ENCODE assay signal across 8 cellular contexts in the genomic region with DNA sequence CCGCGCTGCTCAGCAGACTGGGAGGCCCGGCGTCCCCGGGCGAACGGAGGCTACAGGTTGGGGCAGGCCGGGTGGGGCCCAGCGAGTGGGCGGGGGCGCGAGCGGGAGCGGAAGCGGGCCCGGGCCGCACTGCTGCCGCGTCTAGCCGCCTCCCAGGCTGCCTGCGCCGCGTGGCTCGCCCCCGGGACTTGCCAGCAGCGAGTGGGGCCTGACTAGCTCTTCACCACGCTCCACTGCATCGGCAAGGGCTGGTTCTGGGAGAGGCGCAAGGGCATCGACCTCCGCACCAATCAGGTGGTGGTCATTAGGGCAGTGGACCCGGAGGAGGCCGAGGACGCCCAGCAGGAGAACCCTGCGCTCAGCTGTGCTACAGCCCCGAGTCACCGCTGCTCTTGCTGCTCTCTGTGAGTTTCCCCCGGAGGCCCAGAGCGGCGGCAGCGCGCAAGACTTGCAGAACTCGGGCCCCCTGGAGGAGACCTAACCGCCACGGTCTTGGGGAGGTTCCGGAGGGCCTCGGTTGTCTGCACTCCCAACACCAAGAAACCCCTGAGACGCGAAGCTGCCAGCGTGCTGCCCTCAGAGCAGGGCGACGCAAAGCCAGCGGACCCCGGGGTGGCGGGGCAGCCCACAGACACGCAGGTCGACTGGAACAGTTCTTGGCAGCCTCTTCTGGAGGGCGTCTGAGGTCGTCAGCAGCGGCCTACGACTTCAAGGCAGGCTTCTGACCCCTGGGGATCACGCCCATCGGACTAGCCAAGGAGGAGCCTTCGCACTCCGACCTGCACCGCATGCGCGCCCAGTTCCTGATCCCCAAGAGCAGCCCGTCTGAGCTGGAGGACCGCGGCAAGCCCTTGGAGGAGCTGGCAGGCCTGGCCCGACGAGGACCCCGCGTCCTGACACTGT. TPM values are rescaled to one million over a fixed set of nuclear protein-coding genes. Genes with fewer than 3 reads are reported as not detected.
DNase-seq lines count a peak whose midpoint lies in the region; TF ChIP-seq lines count a peak whose summit lies in the region.

No MANE protein-coding gene starts in this region.

- peak; percentile 75 for DNase-seq in activated naive CD8-positive, alpha-beta T cell treated with anti-CD3 and anti-CD28 coated beads for 36 hours
- no peak for DNase-seq in kidney epithelial cell (ENCODE audit: low read depth)
- peak in 2 of 3 experiments; percentile 33 to 62 for DNase-seq in stimulated activated CD4-positive, alpha-beta T cell treated with anti-CD3 and anti-CD28 coated beads, TNF-alpha, amount 100 ng/mL, for 24 hours (ENCODE audit: low read depth in 3 of 3)
- no peak for DNase-seq in NCI-H82 (lab: John Stamatoyannopoulos, UW)
- no peak for DNase-seq in LoVo (ENCODE audit: low spot score)
- DNase-seq in DMS153 (lab: John Stamatoyannopoulos, UW): no peak
- DNase-seq in islet precursor cell: no peak

- H3K27me3 ChIP-seq in kidney epithelial cell (ENCODE audit: control insufficient read depth, insufficient read depth, low read length): peaks cover 17% of the 10 kb centered on the region

- H3K36me3 ChIP-seq in kidney epithelial cell (ENCODE audit: control insufficient read depth, insufficient read depth, low read length): no peaks in the 10 kb centered on the region

- H3K27me3 Mint-ChIP-seq in IgD-negative memory B cell: peaks cover 8% of the 10 kb centered on the region
- no peaks in the 10 kb centered on the region for H3K27me3 Mint-ChIP-seq in activated naive CD8-positive, alpha-beta T cell treated with anti-CD3 and anti-CD28 coated beads for 36 hours

- H3K9me3 Mint-ChIP-seq in IgD-negative memory B cell: peaks cover 0 to 6% (median 0%) of the 10 kb centered on the region in 3 donors
- peaks cover 12% of the 10 kb centered on the region for H3K9me3 Mint-ChIP-seq in activated naive CD8-positive, alpha-beta T cell treated with anti-CD3 and anti-CD28 coated beads for 36 hours

- no peaks in the 10 kb centered on the region for H3K36me3 Mint-ChIP-seq in IgD-negative memory B cell
- peaks cover 12% of the 10 kb centered on the region for H3K36me3 Mint-ChIP-seq in activated naive CD8-positive, alpha-beta T cell treated with anti-CD3 and anti-CD28 coated beads for 36 hours

- H3K4me3 Mint-ChIP-seq in IgD-negative memory B cell: peak overlapping the region; percentile 68 to 85 (median 78)
- peak overlapping the region; percentile 52 for H3K4me3 Mint-ChIP-seq in activated naive CD8-positive, alpha-beta T cell treated with anti-CD3 and anti-CD28 coated beads for 36 hours

- H3K27ac Mint-ChIP-seq in IgD-negative memory B cell: no peak overlapping the region
- peak overlapping the region; percentile 42 for H3K27ac Mint-ChIP-seq in activated naive CD8-positive, alpha-beta T cell treated with anti-CD3 and anti-CD28 coated beads for 36 hours

- H3K4me1 Mint-ChIP-seq in IgD-negative memory B cell: peaks cover 2 to 8% (median 3%) of the 10 kb centered on the region in 3 donors
- H3K4me1 Mint-ChIP-seq in activated naive CD8-positive, alpha-beta T cell treated with anti-CD3 and anti-CD28 coated beads for 36 hours: peaks cover 4% of the 10 kb centered on the region

- no peak for TF ChIP-seq CTCF in kidney epithelial cell (IDR thresholded peaks at IDR 0.05; ENCODE audit: insufficient read depth, low read length, poor library complexity, severe bottlenecking)

- peak overlapping the region; percentile 5 for H3K4me3 ChIP-seq in kidney epithelial cell (ENCODE audit: low read depth, low read length)

RNA-seq across cellular contexts. Expression of a gene that starts 27.2 kb away (rescaled TPM):
- polyA plus RNA-seq in IgD-negative memory B cell: 97.8 TPM
- 10 to 100 TPM; 50.9 to 57.2 TPM for total RNA-seq in activated naive CD8-positive, alpha-beta T cell treated with anti-CD3 and anti-CD28 coated beads for 36 hours
- total RNA-seq in kidney epithelial cell: 28.2 and 38.5 TPM in 2 replicates

RNA-seq across cellular contexts. Expression of a gene that starts 36.5 kb away (rescaled TPM):
- polyA plus RNA-seq in IgD-negative memory B cell: 27.2 TPM
- 100 to 1,000 TPM; 146 to 155 TPM for total RNA-seq in activated naive CD8-positive, alpha-beta T cell treated with anti-CD3 and anti-CD28 coated beads for 36 hours
- total RNA-seq in kidney epithelial cell: 34.3 and 39.4 TPM in 2 replicates

Comparison
In these comparisons a context has a peak if more than half of its experiments do, and no peak if none do; other contexts are left out.
1. DNase-seq: peak in activated naive CD8-positive, alpha-beta T cell treated with anti-CD3 and anti-CD28 coated beads for 36 hours (single experiment) and stimulated activated CD4-positive, alpha-beta T cell treated with anti-CD3 and anti-CD28 coated beads, TNF-alpha, amount 100 ng/mL, for 24 hours (2 of 3); none in kidney epithelial cell (single experiment), NCI-H82 (single experiment), LoVo (single experiment), DMS153 (single experiment) and islet precursor cell (single experiment).